In genomic region chr2:220550995-220551702, GRCh38 we compare ENCODE assay signal across 24 cellular contexts.
"Had no signal": no experiment of that assay in that cellular context is flagged by ENCODE, and none has a peak within 500 bp of the region (broad histone marks: within the 10 kb centered on the region; RNA-seq: fewer than 3 reads in every experiment).

No MANE protein-coding gene starts in this region.

- H3K36me3 ChIP-seq: brain microvascular endothelial cell, lower lobe of right lung, neutrophil, sigmoid colon, stomach, vagina had no signal

- H3K36me3 Mint-ChIP-seq: activated naive CD8-positive, alpha-beta T cell treated with anti-CD3 and anti-CD28 coated beads, Interleukin-2, amount 10 ng/mL, durations not matched to agents 7 days and 5 days; mesothelial cell of epicardium; natural killer cell treated with Interleukin-12 subunit alpha and Interleukin-12 subunit beta and Interleukin-15 and Interleukin-18, amount 100 ng/mL, for 72 hours; stimulated activated effector memory CD8-positive, alpha-beta T cell treated with anti-CD3 and anti-CD28 coated beads, Interleukin-12 subunit alpha, Interleukin-12 subunit beta, amount 100 ng/mL, for 72 hours had no signal

- H3K4me3 Mint-ChIP-seq: activated B cell treated with CpG ODN at 0.5 μM for 24 hours; activated CD8-positive, alpha-beta T cell treated with anti-CD3 and anti-CD28 coated beads for 36 hours; activated naive CD8-positive, alpha-beta T cell treated with anti-CD3 and anti-CD28 coated beads, Interleukin-2, amount 10 ng/mL, durations not matched to agents 7 days and 5 days; activated T-cell treated with anti-CD3 and anti-CD28 coated beads, Interleukin-2, amount 50 U/mL, for 24 hours; mesothelial cell of epicardium; natural killer cell treated with Interleukin-12 subunit alpha and Interleukin-12 subunit beta and Interleukin-15 and Interleukin-18, amount 100 ng/mL, for 72 hours; stimulated activated effector memory CD8-positive, alpha-beta T cell treated with anti-CD3 and anti-CD28 coated beads, Interleukin-12 subunit alpha, Interleukin-12 subunit beta, amount 100 ng/mL, for 72 hours had no signal

- H3K27ac Mint-ChIP-seq: activated B cell treated with CpG ODN at 0.5 μM for 24 hours; activated CD8-positive, alpha-beta T cell treated with anti-CD3 and anti-CD28 coated beads for 36 hours; activated naive CD8-positive, alpha-beta T cell treated with anti-CD3 and anti-CD28 coated beads, Interleukin-2, amount 10 ng/mL, durations not matched to agents 7 days and 5 days; activated T-cell treated with anti-CD3 and anti-CD28 coated beads, Interleukin-2, amount 50 U/mL, for 24 hours; activated T-helper 2 cell treated with anti-CD3 and anti-CD28 coated beads, Interferon-gamma antibody, Interleukin-2, Interleukin-4, amounts not matched to agents 10 μg/mL and 5 μg/mL and 100 μg/mL, durations not matched to agents 14 hours and 24 hours and 36 hours; mesothelial cell of epicardium; natural killer cell treated with Interleukin-12 subunit alpha and Interleukin-12 subunit beta and Interleukin-15 and Interleukin-18, amount 100 ng/mL, for 72 hours; stimulated activated effector memory CD8-positive, alpha-beta T cell treated with anti-CD3 and anti-CD28 coated beads, Interleukin-12 subunit alpha, Interleukin-12 subunit beta, amount 100 ng/mL, for 72 hours had no signal

- ATAC-seq: activated CD8-positive, alpha-beta T cell treated with anti-CD3 and anti-CD28 coated beads for 36 hours; lower lobe of right lung; natural killer cell treated with Interleukin-12 subunit alpha and Interleukin-12 subunit beta and Interleukin-15 and Interleukin-18, amount 100 ng/mL, for 72 hours; stimulated activated effector memory CD8-positive, alpha-beta T cell treated with anti-CD3 and anti-CD28 coated beads, Interleukin-12 subunit alpha, Interleukin-12 subunit beta, amount 100 ng/mL, for 72 hours had no signal

- H3K4me1 Mint-ChIP-seq: activated B cell treated with CpG ODN at 0.5 μM for 24 hours; activated naive CD8-positive, alpha-beta T cell treated with anti-CD3 and anti-CD28 coated beads, Interleukin-2, amount 10 ng/mL, durations not matched to agents 7 days and 5 days; stimulated activated effector memory CD8-positive, alpha-beta T cell treated with anti-CD3 and anti-CD28 coated beads, Interleukin-12 subunit alpha, Interleukin-12 subunit beta, amount 100 ng/mL, for 72 hours had no signal

- H3K27ac ChIP-seq: brain microvascular endothelial cell, hepatocyte, lower lobe of right lung, neutrophil, parathyroid adenoma, sigmoid colon, stomach, vagina had no signal

- H3K27me3 Mint-ChIP-seq: activated B cell treated with CpG ODN at 0.5 μM for 24 hours; activated CD8-positive, alpha-beta T cell treated with anti-CD3 and anti-CD28 coated beads for 36 hours; activated naive CD8-positive, alpha-beta T cell treated with anti-CD3 and anti-CD28 coated beads, Interleukin-2, amount 10 ng/mL, durations not matched to agents 7 days and 5 days; activated T-cell treated with anti-CD3 and anti-CD28 coated beads, Interleukin-2, amount 50 U/mL, for 24 hours; natural killer cell treated with Interleukin-12 subunit alpha and Interleukin-12 subunit beta and Interleukin-15 and Interleukin-18, amount 100 ng/mL, for 72 hours had no signal

- H3K27me3 ChIP-seq: brain microvascular endothelial cell, hepatocyte, neutrophil, sigmoid colon, stomach, vagina had no signal

- DNase-seq: activated B cell treated with CpG ODN at 0.5 μM for 24 hours; activated CD4-positive, alpha-beta T cell treated with anti-CD3 and anti-CD28 coated beads for 48 hours; activated CD8-positive, alpha-beta T cell treated with anti-CD3 and anti-CD28 coated beads for 36 hours; activated naive CD4-positive, alpha-beta T cell treated with Interleukin-2 at 50 U/mL for 16 hours; activated naive CD8-positive, alpha-beta T cell treated with anti-CD3 and anti-CD28 coated beads, Interleukin-2, amount 10 ng/mL, durations not matched to agents 7 days and 5 days; activated T-cell treated with anti-CD3 and anti-CD28 coated beads, Interleukin-2, amount 50 U/mL, for 24 hours; anterior cingulate cortex; brain microvascular endothelial cell; cortex of kidney; effector CD4-positive, alpha-beta T cell; left cardiac atrium; lower lobe of right lung; sigmoid colon; stimulated activated CD4-positive, alpha-beta T cell treated with anti-CD3 and anti-CD28 coated beads, Interleukin-4, amount 100 ng/mL, for 24 hours; stomach; trophoblast cell had no signal

- H3K9me3 ChIP-seq: lower lobe of right lung, neutrophil, sigmoid colon, stomach, vagina had no signal

- H3K9me3 Mint-ChIP-seq: activated B cell treated with CpG ODN at 0.5 μM for 24 hours; activated CD8-positive, alpha-beta T cell treated with anti-CD3 and anti-CD28 coated beads for 36 hours; activated naive CD8-positive, alpha-beta T cell treated with anti-CD3 and anti-CD28 coated beads, Interleukin-2, amount 10 ng/mL, durations not matched to agents 7 days and 5 days; activated T-cell treated with anti-CD3 and anti-CD28 coated beads, Interleukin-2, amount 50 U/mL, for 24 hours; activated T-helper 2 cell treated with anti-CD3 and anti-CD28 coated beads, Interferon-gamma antibody, Interleukin-2, Interleukin-4, amounts not matched to agents 10 μg/mL and 5 μg/mL and 100 μg/mL, durations not matched to agents 14 hours and 24 hours and 36 hours had no signal

- H3K4me1 ChIP-seq: lower lobe of right lung, parathyroid adenoma, sigmoid colon, stomach, vagina had no signal

- H3K4me3 ChIP-seq: hepatocyte, lower lobe of right lung, sigmoid colon, stomach, vagina had no signal
